8 cellular contexts compared by ENCODE assay signal in the genomic region with DNA sequence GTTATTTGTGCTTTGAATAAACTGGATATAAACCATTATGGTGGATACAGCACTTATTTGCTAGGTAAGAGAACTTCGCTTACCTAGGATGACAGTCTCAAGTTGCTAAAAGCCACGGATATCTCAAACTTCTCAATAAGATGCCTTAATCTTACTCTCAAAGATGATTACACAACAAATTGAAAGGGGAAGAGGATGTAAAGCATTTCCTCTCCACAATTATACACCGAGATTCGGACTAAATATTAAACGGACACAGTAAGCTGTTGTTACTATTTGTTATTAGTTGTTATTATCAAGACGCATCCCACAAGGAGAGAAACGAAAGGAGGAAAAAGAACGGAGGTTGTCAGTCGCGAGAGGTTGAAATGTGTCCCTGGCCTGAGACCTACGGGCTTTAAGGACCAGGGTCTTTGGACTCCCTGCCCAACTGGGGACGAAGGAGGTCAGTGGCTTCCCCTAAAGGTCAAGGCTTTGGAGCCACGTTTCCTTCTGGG. TPM values are rescaled to one million over a fixed set of nuclear protein-coding genes. Genes with fewer than 3 reads are reported as not detected.
DNase-seq lines count a peak whose midpoint lies in the region; ATAC-seq and TF ChIP-seq lines count a peak whose summit lies in the region.

No MANE protein-coding gene starts in this region.

- CTCF ChIA-PET in AG04449 (lab: Yijun Ruan, JAX): interaction anchor here (1.0 to 2.6 kb wide), 5 partner anchors 13 to 161 kb away, joined by 3 to 7 read pairs (median 4); no protein-coding TSS in a partner anchor

- H3K4me1 ChIP-seq in Peyer's patch: peaks cover 0 to 31% (median 4%) of the 10 kb centered on the region in 4 donors

- peak overlapping the region; percentile 99 for H3K27ac Mint-ChIP-seq in effector memory CD8-positive, alpha-beta T cell
- peak overlapping the region; percentile 96 to 99 (median 98) for H3K27ac Mint-ChIP-seq in naive B cell

- DNase-seq in AG04449 (ENCODE audit: low read depth, low spot score) (no peak), Peyer's patch (no peak), naive B cell (no peak), posterior vena cava (ENCODE audit: low spot score) (no peak), NCI-H1092 treated with DMSO at 0.1 percent for 48 hours (lab: John Stamatoyannopoulos, UW) (no peak)
- no peak for DNase-seq in effector memory CD8-positive, alpha-beta T cell

- intact Hi-C loops in posterior vena cava (cut with DNase I): loop anchor here in 1 of 2 donors (5.0 kb wide), 1 partner anchor 558 kb away; no protein-coding TSS in a partner anchor

- POLR2A ChIA-PET in AG04449 (lab: Yijun Ruan, JAX): interaction anchor here (0.5 to 1.0 kb wide), 2 partner anchors 34 to 56 kb away, joined by 3 to 4 read pairs; no protein-coding TSS in a partner anchor

- ATAC-seq in GM21529 (IDR thresholded peaks at IDR 0.05; ENCODE audit: unreplicated experiment) (peak; percentile 2), naive B cell (ENCODE audit: low read depth in 2 of 2) (peak; percentile 9 to 28), GM21360 (IDR thresholded peaks at IDR 0.05; ENCODE audit: unreplicated experiment) (no peak)
- no peak for ATAC-seq in effector memory CD8-positive, alpha-beta T cell (replicated peaks)

- peaks cover 27 to 43% of the 10 kb centered on the region in 2 donors for H3K4me1 Mint-ChIP-seq in effector memory CD8-positive, alpha-beta T cell (ENCODE audit: low read depth in 2 of 2)
- peaks cover 42 to 73% (median 54%) of the 10 kb centered on the region in 3 donors for H3K4me1 Mint-ChIP-seq in naive B cell

- H3K27ac ChIP-seq in Peyer's patch: peak overlapping the region; percentile 86 to 94 (median 90)

- TF ChIP-seq CTCF in AG04449 (IDR thresholded peaks at IDR 0.05; ENCODE audit: insufficient read depth, low read length, missing control alignments): no peak
- TF ChIP-seq CTCF in Peyer's patch (IDR thresholded peaks at IDR 0.05): no peak

- H3K27me3 ChIP-seq in Peyer's patch: no peaks in the 10 kb centered on the region

- TF ChIP-seq POLR2A in Peyer's patch (IDR thresholded peaks at IDR 0.05): no peak

- no peaks in the 10 kb centered on the region for H3K9me3 Mint-ChIP-seq in effector memory CD8-positive, alpha-beta T cell
- H3K9me3 Mint-ChIP-seq in naive B cell: no peaks in the 10 kb centered on the region

- no peaks in the 10 kb centered on the region for H3K9me3 ChIP-seq in Peyer's patch

- peak overlapping the region; percentile 96 for H3K4me3 ChIP-seq in AG04449 (ENCODE audit: low read depth, low read length)
- H3K4me3 ChIP-seq in Peyer's patch: peak overlapping the region; percentile 76 to 91 (median 88)

- H3K4me3 Mint-ChIP-seq in effector memory CD8-positive, alpha-beta T cell: peak overlapping the region; percentile 96 to 98
- peak overlapping the region; percentile 93 to 99 (median 96) for H3K4me3 Mint-ChIP-seq in naive B cell

- peaks cover 18% of the 10 kb centered on the region for H3K36me3 Mint-ChIP-seq in effector memory CD8-positive, alpha-beta T cell (ENCODE audit: insufficient read depth)
- peaks cover 0 to 9% of the 10 kb centered on the region in 2 donors for H3K36me3 Mint-ChIP-seq in naive B cell

- H3K36me3 ChIP-seq in Peyer's patch: no peaks in the 10 kb centered on the region

- no peaks in the 10 kb centered on the region for H3K27me3 Mint-ChIP-seq in effector memory CD8-positive, alpha-beta T cell
- no peaks in the 10 kb centered on the region for H3K27me3 Mint-ChIP-seq in naive B cell

RNA-seq across cellular contexts. Expression of a gene that starts 0.6 kb away (rescaled TPM):
- total RNA-seq in Peyer's patch (10 to 100 TPM; 31.7 to 74.3 (median 42.1) TPM), posterior vena cava (10 to 100 TPM; 70.1 to 84.2 TPM)
- polyA plus RNA-seq in naive B cell (ENCODE audit: low read depth in 6 of 6): 10 to 100 TPM; 24.1 to 87.1 (median 52.0) TPM

RNA-seq across cellular contexts. Expression of a gene that starts 5.1 kb away (rescaled TPM):
- total RNA-seq in Peyer's patch (10 to 100 TPM; 64.4 to 80.9 (median 66.8) TPM), posterior vena cava (10 to 100 TPM; 48.0 to 55.8 TPM)
- 100 to 1,000 TPM; 156 to 209 (median 175) TPM for polyA plus RNA-seq in naive B cell (ENCODE audit: low read depth in 6 of 6)

RNA-seq across cellular contexts. Expression of a gene that starts 58.3 kb away (rescaled TPM):
- total RNA-seq in Peyer's patch (10 to 100 TPM; 22.4 to 38.1 (median 33.1) TPM), posterior vena cava (10 to 100 TPM; 13.1 to 14.3 TPM)
- 1 to 10 TPM in 5 of 6 donors, under 1 TPM in 1; 0.06 to 8.1 (median 7.0) TPM for polyA plus RNA-seq in naive B cell (ENCODE audit: low read depth in 6 of 6)

RNA-seq across cellular contexts. Expression of a gene that starts 58.3 kb away (rescaled TPM):
- total RNA-seq in Peyer's patch (10 to 100 TPM; 12.9 to 21.9 (median 15.1) TPM), posterior vena cava (10 to 100 TPM; 16.1 to 19.5 TPM)
- 10 to 100 TPM; 13.1 to 32.8 (median 22.3) TPM for polyA plus RNA-seq in naive B cell (ENCODE audit: low read depth in 6 of 6)

Comparison
In these comparisons a context has a peak if more than half of its experiments do, and no peak if none do; other contexts are left out.
1. ATAC-seq: peak in GM21529 (single experiment) and naive B cell (2 of 2); none in effector memory CD8-positive, alpha-beta T cell (single experiment) and GM21360 (single experiment).